In the genomic region with DNA sequence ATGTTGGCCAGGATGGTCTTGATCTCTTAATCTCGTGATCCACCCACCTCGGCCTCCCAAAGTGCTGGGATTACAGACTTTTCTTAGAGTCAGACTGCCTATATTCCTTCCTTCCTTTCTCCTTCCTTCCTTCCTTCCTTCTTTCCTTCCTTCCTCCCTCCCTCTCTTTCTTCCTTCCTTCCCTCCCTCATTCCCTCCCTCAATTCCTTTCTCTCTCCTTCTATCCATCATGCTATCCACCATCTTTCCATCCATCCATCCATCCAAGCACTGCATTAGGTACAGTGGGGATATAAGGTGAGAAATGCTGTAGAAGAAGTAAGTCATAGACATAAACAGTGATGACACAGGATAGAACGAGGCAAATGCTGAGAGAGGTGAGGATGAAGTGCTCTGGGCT, we compare ENCODE assay signal across 22 cellular contexts. TPM values are rescaled to one million over a fixed set of nuclear protein-coding genes. Genes with fewer than 3 reads are reported as not detected.
"Had no signal": no experiment of that assay in that cellular context is flagged by ENCODE, and none has a peak within 500 bp of the region (broad histone marks: within the 10 kb centered on the region; RNA-seq: fewer than 3 reads in every experiment).

No MANE protein-coding gene starts in this region.

- ATAC-seq: activated naive CD4-positive, alpha-beta T cell treated with anti-CD3 and anti-CD28 coated beads, Interleukin-2, amount 50 U/mL, for 72 hours; activated T-cell treated with anti-CD3 and anti-CD28 coated beads, Interleukin-2, amount 50 U/mL, for 72 hours; body of pancreas; left lobe of liver; natural killer cell; T-cell had no signal

- H3K36me3 Mint-ChIP-seq: activated naive CD4-positive, alpha-beta T cell treated with anti-CD3 and anti-CD28 coated beads, Interleukin-2, amount 50 U/mL, for 72 hours; natural killer cell; T-cell had no signal

- H3K9me3 Mint-ChIP-seq: activated naive CD4-positive, alpha-beta T cell treated with anti-CD3 and anti-CD28 coated beads, Interleukin-2, amount 50 U/mL, for 72 hours; activated T-cell treated with anti-CD3 and anti-CD28 coated beads, Interleukin-2, amount 50 U/mL, for 72 hours; natural killer cell; T-cell had no signal

- H3K4me3 Mint-ChIP-seq: activated T-cell treated with anti-CD3 and anti-CD28 coated beads, Interleukin-2, amount 50 U/mL, for 72 hours; natural killer cell; T-cell had no signal

- H3K27ac ChIP-seq: body of pancreas, cardiac muscle cell, colonic mucosa, heart right ventricle, lower lobe of right lung, upper lobe of left lung had no signal

- H3K27ac Mint-ChIP-seq: activated naive CD4-positive, alpha-beta T cell treated with anti-CD3 and anti-CD28 coated beads, Interleukin-2, amount 50 U/mL, for 72 hours; activated T-cell treated with anti-CD3 and anti-CD28 coated beads, Interleukin-2, amount 50 U/mL, for 72 hours; natural killer cell; T-cell had no signal

- DNase-seq: activated CD4-positive, alpha-beta T cell treated with anti-CD3 and anti-CD28 coated beads for 4 hours; activated CD4-positive, alpha-beta T cell treated with anti-CD3 and anti-CD28 coated beads, Interleukin-2, amount 50 U/mL, for 4 hours; activated CD4-positive, CD25-positive, alpha-beta regulatory T cell; activated naive CD4-positive, alpha-beta T cell; activated T-cell treated with anti-CD3 and anti-CD28 coated beads for 4 hours; activated T-cell treated with anti-CD3 and anti-CD28 coated beads, Interleukin-2, amount 50 U/mL, for 72 hours; body of pancreas; cerebellar nuclear complex; colonic mucosa; effector CD8-positive, alpha-beta T cell; foreskin fibroblast; heart right ventricle; lower lobe of right lung; mesendoderm; natural killer cell; stimulated activated CD4-positive, alpha-beta T cell treated with anti-CD3 and anti-CD28 coated beads, Interleukin-2, amount 100 ng/mL, for 48 hours; T-cell; upper lobe of left lung had no signal

RNA-seq across cellular contexts. Expression of a gene that starts 13.2 kb away (rescaled TPM):
- total RNA-seq: activated naive CD4-positive, alpha-beta T cell treated with anti-CD3 and anti-CD28 coated beads, Interleukin-2, amount 50 U/mL, for 72 hours; mononuclear cell; natural killer cell had no signal
